In the genomic region with DNA sequence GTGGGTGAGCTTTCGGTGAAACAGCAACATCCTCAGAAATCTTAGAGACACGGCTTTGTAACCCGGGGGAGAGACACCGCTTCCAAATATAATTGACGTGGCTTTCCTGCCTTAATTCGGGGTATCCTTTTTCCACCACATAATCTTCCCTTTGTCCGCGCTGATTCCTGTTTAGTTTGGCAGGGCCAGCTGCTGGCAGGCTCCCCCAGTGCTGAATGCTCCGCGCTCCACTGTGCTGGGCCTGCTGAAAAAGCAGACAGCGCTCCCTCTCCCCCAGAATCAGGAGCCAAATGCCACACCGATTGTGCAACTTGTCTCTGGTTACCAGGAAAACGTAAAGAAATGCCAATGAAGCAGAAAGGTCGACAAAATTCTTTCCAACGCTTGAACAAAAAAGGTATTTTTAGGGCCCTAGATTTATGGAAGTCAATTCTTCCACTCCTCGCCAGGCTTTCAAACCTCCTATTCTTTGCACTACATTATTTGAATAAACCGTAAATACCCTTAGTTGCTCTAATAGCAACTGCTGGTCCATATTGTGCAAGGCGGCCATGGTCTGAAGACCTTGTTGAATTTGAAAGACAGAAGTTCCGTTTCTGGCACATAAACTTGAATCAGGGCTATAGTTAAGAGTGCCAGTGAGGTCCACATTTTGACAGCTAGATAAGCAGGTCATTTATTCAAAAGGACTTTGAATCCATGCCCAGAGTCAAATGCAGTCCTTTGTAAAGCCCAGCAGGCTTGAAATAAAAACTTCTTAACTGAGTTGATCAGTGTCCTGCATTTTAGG, we compare ENCODE assay signal across 1 cellular context.
TF ChIP-seq lines count a peak whose summit lies in the region.

No MANE protein-coding gene starts in this region.

TF ChIP-seq in GM23338, 12 proteins besides CTCF, POLR2A, EP300 and RAD21 (continued from another document):
- TF ChIP-seq STAT1 (IDR thresholded peaks at IDR 0.05; ENCODE audit: unreplicated experiment) = no peak
- no peak for TF ChIP-seq NANOG (IDR thresholded peaks at IDR 0.05; ENCODE audit: borderline replicate concordance)
- TF ChIP-seq EZH2 (IDR thresholded peaks at IDR 0.05; ENCODE audit: low read depth, unreplicated experiment) = no peak
- TF ChIP-seq ZNF331 (CRISPR knock-in tag; IDR thresholded peaks at IDR 0.05; ENCODE audit: low read depth) = no peak
- TF ChIP-seq CREB1 (CRISPR knock-in tag; IDR thresholded peaks at IDR 0.05; ENCODE audit: low read depth) = no peak
- TF ChIP-seq, protein P1, sequence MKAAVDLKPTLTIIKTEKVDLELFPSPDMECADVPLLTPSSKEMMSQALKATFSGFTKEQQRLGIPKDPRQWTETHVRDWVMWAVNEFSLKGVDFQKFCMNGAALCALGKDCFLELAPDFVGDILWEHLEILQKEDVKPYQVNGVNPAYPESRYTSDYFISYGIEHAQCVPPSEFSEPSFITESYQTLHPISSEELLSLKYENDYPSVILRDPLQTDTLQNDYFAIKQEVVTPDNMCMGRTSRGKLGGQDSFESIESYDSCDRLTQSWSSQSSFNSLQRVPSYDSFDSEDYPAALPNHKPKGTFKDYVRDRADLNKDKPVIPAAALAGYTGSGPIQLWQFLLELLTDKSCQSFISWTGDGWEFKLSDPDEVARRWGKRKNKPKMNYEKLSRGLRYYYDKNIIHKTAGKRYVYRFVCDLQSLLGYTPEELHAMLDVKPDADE (IDR thresholded peaks at IDR 0.05) = no peak
- TF ChIP-seq EZH2phosphoT487 (IDR thresholded peaks at IDR 0.05; ENCODE audit: unreplicated experiment) = no peak
- no peak for TF ChIP-seq JUNB (IDR thresholded peaks at IDR 0.05; ENCODE audit: unreplicated experiment)
- TF ChIP-seq, protein P2, sequence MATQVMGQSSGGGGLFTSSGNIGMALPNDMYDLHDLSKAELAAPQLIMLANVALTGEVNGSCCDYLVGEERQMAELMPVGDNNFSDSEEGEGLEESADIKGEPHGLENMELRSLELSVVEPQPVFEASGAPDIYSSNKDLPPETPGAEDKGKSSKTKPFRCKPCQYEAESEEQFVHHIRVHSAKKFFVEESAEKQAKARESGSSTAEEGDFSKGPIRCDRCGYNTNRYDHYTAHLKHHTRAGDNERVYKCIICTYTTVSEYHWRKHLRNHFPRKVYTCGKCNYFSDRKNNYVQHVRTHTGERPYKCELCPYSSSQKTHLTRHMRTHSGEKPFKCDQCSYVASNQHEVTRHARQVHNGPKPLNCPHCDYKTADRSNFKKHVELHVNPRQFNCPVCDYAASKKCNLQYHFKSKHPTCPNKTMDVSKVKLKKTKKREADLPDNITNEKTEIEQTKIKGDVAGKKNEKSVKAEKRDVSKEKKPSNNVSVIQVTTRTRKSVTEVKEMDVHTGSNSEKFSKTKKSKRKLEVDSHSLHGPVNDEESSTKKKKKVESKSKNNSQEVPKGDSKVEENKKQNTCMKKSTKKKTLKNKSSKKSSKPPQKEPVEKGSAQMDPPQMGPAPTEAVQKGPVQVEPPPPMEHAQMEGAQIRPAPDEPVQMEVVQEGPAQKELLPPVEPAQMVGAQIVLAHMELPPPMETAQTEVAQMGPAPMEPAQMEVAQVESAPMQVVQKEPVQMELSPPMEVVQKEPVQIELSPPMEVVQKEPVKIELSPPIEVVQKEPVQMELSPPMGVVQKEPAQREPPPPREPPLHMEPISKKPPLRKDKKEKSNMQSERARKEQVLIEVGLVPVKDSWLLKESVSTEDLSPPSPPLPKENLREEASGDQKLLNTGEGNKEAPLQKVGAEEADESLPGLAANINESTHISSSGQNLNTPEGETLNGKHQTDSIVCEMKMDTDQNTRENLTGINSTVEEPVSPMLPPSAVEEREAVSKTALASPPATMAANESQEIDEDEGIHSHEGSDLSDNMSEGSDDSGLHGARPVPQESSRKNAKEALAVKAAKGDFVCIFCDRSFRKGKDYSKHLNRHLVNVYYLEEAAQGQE (IDR thresholded peaks at IDR 0.05; ENCODE audit: unreplicated experiment) = no peak
- no peak for TF ChIP-seq POLR2AphosphoS5 (IDR thresholded peaks at IDR 0.05; ENCODE audit: low read depth)
TF ChIP-seq in GM23338: peak in this region for 0.
